In genomic region chr11:119030329-119031047, GRCh38 we compare ENCODE assay signal across 8 cellular contexts. TPM values are rescaled to one million over a fixed set of nuclear protein-coding genes. Genes with fewer than 3 reads are reported as not detected.
DNase-seq lines count a peak whose midpoint lies in the region; ATAC-seq and TF ChIP-seq lines count a peak whose summit lies in the region.

Gene SLC37A4, minus strand, starts transcription at chr11:119030877.

- POLR2A ChIA-PET in PC-9 (lab: Charles Lee; ENCODE audit: unreplicated experiment): interaction anchor here (0.5 to 0.6 kb wide), 3 partner anchors 8 to 165 kb away, joined by 3 to 11 read pairs (median 3); no protein-coding TSS in a partner anchor

- no peaks in the 10 kb centered on the region for H3K27me3 ChIP-seq in PC-9 (ENCODE audit: insufficient read depth, low read depth)

- peaks cover 16% of the 10 kb centered on the region for H3K79me2 ChIP-seq in PC-9 (ENCODE audit: low read depth)

- no peaks in the 10 kb centered on the region for H3K36me3 ChIP-seq in PC-9 (ENCODE audit: low read depth)

- H2AFZ ChIP-seq in PC-9: peak within 1 kb of the TSS; percentile 99

- H3K27ac ChIP-seq in PC-9: no peak within 1 kb of the TSS

- H3K4me2 ChIP-seq in PC-9: peak within 1 kb of the TSS; percentile 98

- H3K9me2 ChIP-seq in PC-9 (ENCODE audit: insufficient read depth): no peaks in the 10 kb centered on the region

- intact Hi-C loops in PC-9 (cut with micrococcal nuclease; ENCODE audit: unreplicated experiment): no loop called here

- no peaks in the 10 kb centered on the region for H4K20me1 ChIP-seq in PC-9 (ENCODE audit: insufficient read depth)

- peak within 1 kb of the TSS; percentile 37 for H3K4me3 ChIP-seq in Jurkat, Clone E6-1 (ENCODE audit: low read length)
- H3K4me3 ChIP-seq in PC-9 (peak within 1 kb of the TSS; percentile 80), epithelial cell of proximal tubule (ENCODE audit: low read depth, low read length) (peak within 1 kb of the TSS; percentile 96)

- BruUV-seq in PC-9 (replicated peaks; lab: Mats Ljungman, UMichigan): no TSS peak

- peaks cover 14% of the 10 kb centered on the region; the same call in 1 of the 2 replicates for H3K4me1 ChIP-seq in PC-9 (replicated peaks; ENCODE audit: insufficient read depth)

- ATAC-seq in GM21619 (IDR thresholded peaks at IDR 0.05; ENCODE audit: unreplicated experiment): peak; percentile 89

- peak; percentile 96 for DNase-seq in DMS153 (lab: John Stamatoyannopoulos, UW)
- peak; percentile 63 for DNase-seq in Jurkat, Clone E6-1 (ENCODE audit: low read depth, low spot score)
- peak; percentile 98 to 99 for DNase-seq in PC-9
- DNase-seq in activated T-cell treated with anti-CD3 and anti-CD28 coated beads, Interleukin-2, amount 50 U/mL, for 1 hour: peak; percentile 100
- DNase-seq in epithelial cell of proximal tubule (ENCODE audit: low read depth): peak; percentile 68
- peak; percentile 98 for DNase-seq in mucosa of gallbladder (ENCODE audit: low spot score)
- DNase-seq in stimulated activated CD8-positive, alpha-beta memory T cell treated with anti-CD3 and anti-CD28 coated beads, Interleukin-4, amount 100 ng/mL, for 4 hours (ENCODE audit: low read depth in 2 of 2, low spot score in 1 of 2): peak; percentile 98

- TF ChIP-seq CTCF in PC-9 (conservative IDR thresholded peaks at IDR 0.05) (no peak; the same call in 1 of the 2 replicates), epithelial cell of proximal tubule (conservative IDR thresholded peaks at IDR 0.05; ENCODE audit: low read depth, low read length) (peak; percentile 88)

- no peaks in the 10 kb centered on the region for H3K9me3 ChIP-seq in PC-9 (ENCODE audit: insufficient read depth, low read depth)

- CTCF ChIA-PET in PC-9 (lab: Charles Lee): interaction anchor here (0.7 to 1.5 kb wide), 2 partner anchors 37 to 80 kb away, joined by 3 to 7 read pairs; partner anchors contain the start of gene VPS11

- peaks cover 23% of the 10 kb centered on the region; the same call in 1 of the 2 replicates for H3F3A ChIP-seq in PC-9 (ENCODE audit: insufficient read depth, low read depth)

RNA-seq across cellular contexts. Expression of gene SLC37A4, which starts in this region (rescaled TPM):
- 0.69 TPM for polyA plus RNA-seq in Jurkat, Clone E6-1 (2012; ENCODE audit: insufficient read depth, insufficient read length)
- total RNA-seq in PC-9 (2021) (23.2 and 24.3 TPM in 2 replicates), epithelial cell of proximal tubule (59.2 and 60.0 TPM in 2 replicates), mucosa of gallbladder (64.3 TPM)

Comparison
In these comparisons a context has a peak if more than half of its experiments do, and no peak if none do; other contexts are left out.
1. H3K4me3 ChIP-seq: peak in every context shown above with its lines; median percentile 96 in epithelial cell of proximal tubule; 80 in PC-9; 37 in Jurkat, Clone E6-1.